8 cellular contexts compared by ENCODE assay signal in the genomic region with DNA sequence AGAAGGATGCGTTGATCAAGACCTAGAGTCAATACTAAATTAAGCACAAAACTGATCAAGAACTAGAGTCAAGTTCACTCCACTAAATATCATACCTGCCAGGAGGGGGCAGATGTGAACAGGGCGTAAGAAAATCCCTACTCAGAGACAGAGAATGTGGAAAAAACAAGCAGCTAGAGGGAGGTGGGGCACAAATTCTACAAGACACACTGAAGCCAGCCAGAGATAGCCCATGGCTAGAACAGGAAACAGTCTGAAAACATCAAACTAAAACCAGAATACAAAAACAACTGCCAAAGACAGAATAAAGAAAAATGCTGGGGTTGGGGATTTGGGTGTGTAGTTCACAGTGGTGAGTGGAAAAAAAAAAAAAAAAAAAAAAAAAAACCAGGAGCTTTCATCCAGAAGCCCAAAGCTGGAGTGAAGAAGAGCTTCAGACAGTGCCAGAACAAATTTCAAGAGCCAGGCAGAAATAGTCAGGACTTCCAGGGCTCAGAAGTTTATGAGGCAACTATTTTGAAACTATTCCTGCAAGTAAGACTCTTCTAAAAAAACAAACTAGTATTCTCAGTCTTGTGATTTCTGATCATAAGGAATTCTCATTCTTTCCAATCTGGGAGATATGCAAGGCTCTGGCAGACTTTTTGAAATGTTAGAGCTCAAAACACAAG.
A peak's percentile ranks its signal among the peaks of the same experiment; 100 is the strongest.
DNase-seq lines count a peak whose midpoint lies in the region; ATAC-seq and TF ChIP-seq lines count a peak whose summit lies in the region.

No MANE protein-coding gene starts in this region.

- no peaks in the 10 kb centered on the region for H3K36me3 Mint-ChIP-seq in CD4-positive, alpha-beta T cell (ENCODE audit: low read depth)
- no peaks in the 10 kb centered on the region for H3K36me3 Mint-ChIP-seq in activated CD8-positive, alpha-beta T cell treated with anti-CD3 and anti-CD28 coated beads for 36 hours (ENCODE audit: low read depth)

- H3K4me1 Mint-ChIP-seq in CD4-positive, alpha-beta T cell (ENCODE audit: low read depth): peaks cover 6% of the 10 kb centered on the region
- H3K4me1 Mint-ChIP-seq in activated CD8-positive, alpha-beta T cell treated with anti-CD3 and anti-CD28 coated beads for 36 hours (ENCODE audit: low read depth): peaks cover 8% of the 10 kb centered on the region

- peak in 5 of 10 experiments; percentile 2 to 8 (median 3) for DNase-seq in CD4-positive, alpha-beta T cell
- DNase-seq in NCI-H526 (lab: John Stamatoyannopoulos, UW) (peak; percentile 65 to 88), germinal center (ENCODE audit: low spot score) (peak; percentile 67), prostate gland (ENCODE audit: low spot score) (peak; percentile 31)
- peak; percentile 70 for DNase-seq in activated CD8-positive, alpha-beta T cell treated with anti-CD3 and anti-CD28 coated beads for 36 hours
- DNase-seq in effector CD4-positive, alpha-beta T cell: no peak

- CTCF ChIA-PET in CD4-positive, alpha-beta T cell (lab: Charles Lee): interaction anchor here (0.6 to 2.0 kb wide), 3 partner anchors 98 to 366 kb away, joined by 3 to 10 read pairs (median 3); no protein-coding TSS in a partner anchor
- CTCF ChIA-PET in activated CD8-positive, alpha-beta T cell treated with anti-CD3 and anti-CD28 coated beads for 36 hours (lab: Charles Lee): interaction anchor here (0.6 to 4.2 kb wide), 26 partner anchors 9 to 372 kb away, joined by 3 to 32 read pairs (median 4); partner anchors contain the start of gene CCDC71L

- H3K27ac ChIP-seq in CD4-positive, alpha-beta T cell (ENCODE audit: low read depth, low read length): no peak overlapping the region
- peak overlapping the region; percentile 24 to 25 for H3K27ac ChIP-seq in prostate gland

- no peak overlapping the region for H3K27ac Mint-ChIP-seq in CD4-positive, alpha-beta T cell
- H3K27ac Mint-ChIP-seq in activated CD8-positive, alpha-beta T cell treated with anti-CD3 and anti-CD28 coated beads for 36 hours: no peak overlapping the region

- POLR2A ChIA-PET in CD4-positive, alpha-beta T cell (lab: Charles Lee): no interaction called here
- POLR2A ChIA-PET in activated CD8-positive, alpha-beta T cell treated with anti-CD3 and anti-CD28 coated beads for 36 hours (lab: Charles Lee): interaction anchor here (0.6 to 1.3 kb wide), 3 partner anchors 11 to 112 kb away, joined by 3 read pairs; no protein-coding TSS in a partner anchor

- H3K36me3 ChIP-seq in prostate gland: no peaks in the 10 kb centered on the region

- H3K4me3 ChIP-seq in prostate gland: no peak overlapping the region

- 43% methylated on average over 2 of the region's 2 CpGs for WGBS in prostate gland

- H3K9me3 Mint-ChIP-seq in CD4-positive, alpha-beta T cell: no peaks in the 10 kb centered on the region
- no peaks in the 10 kb centered on the region for H3K9me3 Mint-ChIP-seq in activated CD8-positive, alpha-beta T cell treated with anti-CD3 and anti-CD28 coated beads for 36 hours

- TF ChIP-seq CTCF in CD4-positive, alpha-beta T cell (IDR thresholded peaks at IDR 0.05): peak; percentile 47
- TF ChIP-seq CTCF in activated CD8-positive, alpha-beta T cell treated with anti-CD3 and anti-CD28 coated beads for 36 hours (IDR thresholded peaks at IDR 0.05): peak; percentile 60
- TF ChIP-seq CTCF in prostate gland (IDR thresholded peaks at IDR 0.05): peak; percentile 13 to 69 (median 58)

- no peaks in the 10 kb centered on the region for H3K27me3 Mint-ChIP-seq in CD4-positive, alpha-beta T cell
- H3K27me3 Mint-ChIP-seq in activated CD8-positive, alpha-beta T cell treated with anti-CD3 and anti-CD28 coated beads for 36 hours: peaks cover 3% of the 10 kb centered on the region

- peak; percentile 60 for ATAC-seq in CD4-positive, alpha-beta T cell (ENCODE audit: poor library complexity)
- ATAC-seq in GM18909 (IDR thresholded peaks at IDR 0.05; ENCODE audit: poor library complexity, unreplicated experiment) (peak; percentile 79), HG03439 (IDR thresholded peaks at IDR 0.05; ENCODE audit: unreplicated experiment) (peak; percentile 74)
- ATAC-seq in activated CD8-positive, alpha-beta T cell treated with anti-CD3 and anti-CD28 coated beads for 36 hours: peak; percentile 86

- H3K4me3 Mint-ChIP-seq in CD4-positive, alpha-beta T cell: no peak overlapping the region
- no peak overlapping the region for H3K4me3 Mint-ChIP-seq in activated CD8-positive, alpha-beta T cell treated with anti-CD3 and anti-CD28 coated beads for 36 hours

- no peak for TF ChIP-seq POLR2A in prostate gland (IDR thresholded peaks at IDR 0.05)

- no peaks in the 10 kb centered on the region for H3K9me3 ChIP-seq in CD4-positive, alpha-beta T cell (ENCODE audit: control insufficient read depth, low read length)
- no peaks in the 10 kb centered on the region for H3K9me3 ChIP-seq in prostate gland

- intact Hi-C loops in CD4-positive, alpha-beta T cell (cut with DNase I, micrococcal nuclease): loop anchor here (1.0 to 2.0 kb wide), 2 partner anchors 194 kb away; no protein-coding TSS in a partner anchor
- intact Hi-C loops in activated CD8-positive, alpha-beta T cell treated with anti-CD3 and anti-CD28 coated beads for 36 hours (cut with micrococcal nuclease): loop anchor here (5.0 to 10.0 kb wide), 3 partner anchors 110 to 368 kb away; no protein-coding TSS in a partner anchor
- intact Hi-C loops in prostate gland (cut with DNase I): loop anchor here (5.0 to 10.0 kb wide), 3 partner anchors 120 to 368 kb away; partner anchors contain the start of gene CCDC71L

- H3K27me3 ChIP-seq in CD4-positive, alpha-beta T cell (ENCODE audit: control insufficient read depth, insufficient read depth, low read length): no peaks in the 10 kb centered on the region
- no peaks in the 10 kb centered on the region for H3K27me3 ChIP-seq in prostate gland (replicated peaks; ENCODE audit: insufficient read depth)

- no peaks in the 10 kb centered on the region for H3K4me1 ChIP-seq in prostate gland (replicated peaks)
